ENCODE assay signal across 25 cellular contexts in genomic region chr5:174242573-174242972, GRCh38.
"Had no signal": no experiment of that assay in that cellular context is flagged by ENCODE, and none has a peak within 500 bp of the region (broad histone marks: within the 10 kb centered on the region; RNA-seq: fewer than 3 reads in every experiment).

No MANE protein-coding gene starts in this region.

- H3K27me3 ChIP-seq: pancreas, tibial nerve, upper lobe of left lung, vagina had no signal

- H3K9me3 ChIP-seq: mucosa of descending colon, pancreas, prostate gland, vagina had no signal

- H3K4me2 ChIP-seq: smooth muscle cell had no signal

- H3K36me3 ChIP-seq: left ventricle myocardium inferior, pancreas, prostate gland, tibial nerve, upper lobe of left lung, vagina had no signal

- H3K4me3 ChIP-seq: left ventricle myocardium inferior, lung, mucosa of descending colon, pancreas, prostate gland, smooth muscle cell, tibial nerve, upper lobe of left lung, vagina had no signal

- H3K4me1 ChIP-seq: left ventricle myocardium inferior, pancreas, prostate gland, tibial nerve, upper lobe of left lung had no signal

- ATAC-seq: mucosa of descending colon; naive thymus-derived CD4-positive, alpha-beta T cell; natural killer cell treated with Interleukin-12 subunit alpha and Interleukin-12 subunit beta and Interleukin-15 and Interleukin-18, amount 100 ng/mL, for 72 hours; right cardiac atrium; stimulated activated memory B cell treated with anti-CD40 and anti-IgM and Interleukin-4, amounts not matched to agents 10 μg/mL and 1 μg/mL and 100 μg/mL, for 72 hours; stimulated activated naive CD8-positive, alpha-beta T cell treated with anti-CD3 and anti-CD28 coated beads, Interleukin-15, amount 100 ng/mL, for 72 hours had no signal

- DNase-seq: islet precursor cell; left ventricle myocardium inferior; mesendoderm; mucosa of descending colon; naive thymus-derived CD4-positive, alpha-beta T cell; nucleus accumbens; posterior cingulate gyrus; retina; right cardiac atrium; stimulated activated CD4-positive, alpha-beta T cell treated with anti-CD3 and anti-CD28 coated beads, Interleukin-1b, Interleukin-23, amount 100 ng/mL, for 48 hours; stimulated activated CD4-positive, alpha-beta T cell treated with anti-CD3 and anti-CD28 coated beads, Interleukin-2, amount 100 ng/mL, for 48 hours; stimulated activated CD4-positive, alpha-beta T cell treated with anti-CD3 and anti-CD28 coated beads, Interleukin-4, amount 100 ng/mL, for 4 hours; stimulated activated CD8-positive, alpha-beta memory T cell treated with anti-CD3 and anti-CD28 coated beads, Interleukin-4, amount 100 ng/mL, for 48 hours; stimulated activated naive CD4-positive, alpha-beta T cell treated with Interleukin-2 at 50 U/mL for 16 hours; stimulated activated naive CD8-positive, alpha-beta T cell treated with anti-CD3 and anti-CD28 coated beads, Interleukin-15, amount 100 ng/mL, for 72 hours; substantia nigra; upper lobe of left lung had no signal

- H3K27ac ChIP-seq: left ventricle myocardium inferior, pancreas, prostate gland, tibial nerve, upper lobe of left lung, vagina had no signal

- FAIRE-seq: pancreas had no signal
